10 cellular contexts compared by ENCODE assay signal in the genomic region with DNA sequence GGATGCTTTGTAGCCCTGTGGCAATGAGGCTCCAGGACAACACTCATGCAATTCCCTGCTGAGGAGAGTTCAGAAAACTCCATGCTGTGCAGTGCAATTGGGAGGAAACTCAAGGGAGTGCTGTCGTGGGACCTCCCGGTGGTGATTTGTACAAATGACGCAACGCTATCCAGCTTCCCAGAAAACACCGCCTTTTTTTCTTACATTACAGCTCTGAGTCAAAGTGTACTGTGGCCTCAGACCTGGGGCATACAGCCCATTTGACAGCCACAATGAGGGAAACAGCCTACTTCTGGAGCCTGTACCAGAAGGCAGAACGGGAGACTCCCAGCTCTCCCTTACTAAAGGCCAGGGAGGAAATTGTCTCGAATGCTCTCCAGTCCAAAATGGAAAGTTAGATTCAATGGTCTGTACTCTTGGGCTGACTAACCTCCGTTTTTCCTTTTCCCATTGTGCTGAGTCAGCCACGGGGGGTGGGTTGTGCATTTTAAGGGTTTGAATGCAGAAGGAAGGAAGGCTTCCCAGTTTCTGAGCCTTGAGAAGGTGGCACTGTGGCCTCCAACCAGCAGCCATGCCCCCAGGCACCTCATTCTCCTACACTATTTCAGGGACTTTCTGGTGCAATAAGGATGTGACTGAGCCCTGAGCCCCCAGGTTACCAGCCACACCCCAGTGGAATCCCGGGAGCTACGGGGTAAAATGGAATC. TPM values are rescaled to one million over a fixed set of nuclear protein-coding genes. Genes with fewer than 3 reads are reported as not detected.
DNase-seq lines count a peak whose midpoint lies in the region; ATAC-seq and TF ChIP-seq lines count a peak whose summit lies in the region.
"Had no signal": no experiment of that assay in that cellular context is flagged by ENCODE, and none has a peak within 500 bp of the region (broad histone marks: within the 10 kb centered on the region; RNA-seq: fewer than 3 reads in every experiment).

No MANE protein-coding gene starts in this region.

- H3K4me3 Mint-ChIP-seq in glutamatergic neuron (ENCODE audit: unreplicated experiment) (peak overlapping the region; percentile 36), nephron progenitor cell (no peak overlapping the region)
- H3K4me3 Mint-ChIP-seq in activated CD4-positive, alpha-beta T cell treated with anti-CD3 and anti-CD28 coated beads, Interleukin-2, amount 10 ng/mL, durations not matched to agents 24 days and 14 days = no peak overlapping the region
- H3K4me3 Mint-ChIP-seq: activated naive CD4-positive, alpha-beta T cell treated with anti-CD3 and anti-CD28 coated beads, Interleukin-2, amount 50 U/mL, for 24 hours had no signal

- intact Hi-C loops in sigmoid colon (cut with DNase I) = no loop called here
- intact Hi-C loops in activated CD4-positive, alpha-beta T cell treated with anti-CD3 and anti-CD28 coated beads, Interleukin-2, amount 10 ng/mL, durations not matched to agents 24 days and 14 days (cut with micrococcal nuclease) = no loop called here

- no peaks in the 10 kb centered on the region for H3K9me3 ChIP-seq in sigmoid colon

- no peak for TF ChIP-seq POLR2A in sigmoid colon (IDR thresholded peaks at IDR 0.05)

- H3K27ac Mint-ChIP-seq in glutamatergic neuron (ENCODE audit: unreplicated experiment) (peak overlapping the region; percentile 92), nephron progenitor cell (no peak overlapping the region)
- H3K27ac Mint-ChIP-seq in activated CD4-positive, alpha-beta T cell treated with anti-CD3 and anti-CD28 coated beads, Interleukin-2, amount 10 ng/mL, durations not matched to agents 24 days and 14 days = no peak overlapping the region
- H3K27ac Mint-ChIP-seq: activated naive CD4-positive, alpha-beta T cell treated with anti-CD3 and anti-CD28 coated beads, Interleukin-2, amount 50 U/mL, for 24 hours had no signal

- H3K27me3 Mint-ChIP-seq in glutamatergic neuron (ENCODE audit: unreplicated experiment) = peaks cover 5% of the 10 kb centered on the region
- H3K27me3 Mint-ChIP-seq in activated CD4-positive, alpha-beta T cell treated with anti-CD3 and anti-CD28 coated beads, Interleukin-2, amount 10 ng/mL, durations not matched to agents 24 days and 14 days = peaks cover 21% of the 10 kb centered on the region
- peaks cover 4% of the 10 kb centered on the region for H3K27me3 Mint-ChIP-seq in nephron progenitor cell (ENCODE audit: low read depth, poor library complexity)

- H3K36me3 Mint-ChIP-seq in glutamatergic neuron (ENCODE audit: unreplicated experiment) (no peaks in the 10 kb centered on the region), nephron progenitor cell (ENCODE audit: low read depth) (no peaks in the 10 kb centered on the region)
- H3K36me3 Mint-ChIP-seq in activated CD4-positive, alpha-beta T cell treated with anti-CD3 and anti-CD28 coated beads, Interleukin-2, amount 10 ng/mL, durations not matched to agents 24 days and 14 days (ENCODE audit: low read depth) = peaks cover 2% of the 10 kb centered on the region
- H3K36me3 Mint-ChIP-seq: activated naive CD4-positive, alpha-beta T cell treated with anti-CD3 and anti-CD28 coated beads, Interleukin-2, amount 50 U/mL, for 24 hours had no signal

- 58 to 83% methylated on average over 11 of the region's 11 CpGs for WGBS in sigmoid colon, 2 donors

- no peak for ATAC-seq in activated CD4-positive, CD25-positive, alpha-beta regulatory T cell treated with anti-CD3 and anti-CD28 coated beads, Interleukin-2, amount 50 U/mL, for 24 hours

- peak overlapping the region; percentile 11 to 66 (median 42) for H3K27ac ChIP-seq in sigmoid colon

- no peaks in the 10 kb centered on the region for H3K36me3 ChIP-seq in sigmoid colon

- TF ChIP-seq EP300 in sigmoid colon (IDR thresholded peaks at IDR 0.05) = no peak

- H3K27me3 ChIP-seq in sigmoid colon = no peaks in the 10 kb centered on the region

- H3K4me3 ChIP-seq in sigmoid colon = no peak overlapping the region

- TF ChIP-seq CTCF in glutamatergic neuron (IDR thresholded peaks at IDR 0.05; ENCODE audit: partially characterized antibody, unreplicated experiment) (no peak), sigmoid colon (IDR thresholded peaks at IDR 0.05) (no peak), nephron progenitor cell (IDR thresholded peaks at IDR 0.05) (no peak)

- DNase-seq in ELF-1 (ENCODE audit: low read depth, low spot score) = peak; percentile 62
- peak; percentile 33 for DNase-seq in T1000 (lab: John Stamatoyannopoulos, UW)
- DNase-seq in glutamatergic neuron = no peak
- peak; percentile 82 for DNase-seq in sigmoid colon
- no peak for DNase-seq in SIG-M5 (lab: John Stamatoyannopoulos, UW)
- no peak for DNase-seq in activated CD4-positive, alpha-beta T cell treated with anti-CD3 and anti-CD28 coated beads, Interleukin-2, amount 10 ng/mL, durations not matched to agents 24 days and 14 days
- DNase-seq in nephron progenitor cell = no peak
- DNase-seq: small intestine had no signal

- peaks cover 5% of the 10 kb centered on the region for H3K9me3 Mint-ChIP-seq in glutamatergic neuron (ENCODE audit: unreplicated experiment)
- no peaks in the 10 kb centered on the region for H3K9me3 Mint-ChIP-seq in activated CD4-positive, alpha-beta T cell treated with anti-CD3 and anti-CD28 coated beads, Interleukin-2, amount 10 ng/mL, durations not matched to agents 24 days and 14 days
- H3K9me3 Mint-ChIP-seq in nephron progenitor cell = no peaks in the 10 kb centered on the region
- H3K9me3 Mint-ChIP-seq: activated naive CD4-positive, alpha-beta T cell treated with anti-CD3 and anti-CD28 coated beads, Interleukin-2, amount 50 U/mL, for 24 hours had no signal

- H3K4me1 Mint-ChIP-seq in glutamatergic neuron (ENCODE audit: low read depth, unreplicated experiment) = peaks cover 35% of the 10 kb centered on the region
- peaks cover 14% of the 10 kb centered on the region for H3K4me1 Mint-ChIP-seq in activated CD4-positive, alpha-beta T cell treated with anti-CD3 and anti-CD28 coated beads, Interleukin-2, amount 10 ng/mL, durations not matched to agents 24 days and 14 days
- H3K4me1 Mint-ChIP-seq in nephron progenitor cell = peaks cover 39% of the 10 kb centered on the region
- H3K4me1 Mint-ChIP-seq: activated naive CD4-positive, alpha-beta T cell treated with anti-CD3 and anti-CD28 coated beads, Interleukin-2, amount 50 U/mL, for 24 hours had no signal

- H3K4me1 ChIP-seq in sigmoid colon = peaks cover 0 to 14% (median 9%) of the 10 kb centered on the region in 4 donors

RNA-seq across cellular contexts. Expression of gene CYP1B1, which starts 16.4 kb away (rescaled TPM):
- 3.4 TPM for total RNA-seq in glutamatergic neuron (ENCODE audit: unreplicated experiment)
- 10 to 100 TPM; 12.2 to 24.6 (median 12.7) TPM for total RNA-seq in sigmoid colon
- polyA plus RNA-seq in sigmoid colon = 1 to 10 TPM; 1.4 to 8.4 (median 1.7) TPM
- 12.2 and 13.7 TPM in 2 replicates for total RNA-seq in activated CD4-positive, alpha-beta T cell treated with anti-CD3 and anti-CD28 coated beads, Interleukin-2, amount 10 ng/mL, durations not matched to agents 24 days and 14 days

Comparison
In these comparisons a context has a peak if more than half of its experiments do, and no peak if none do; other contexts are left out.
1. DNase-seq: peak in ELF-1 (single experiment), T1000 (single experiment) and sigmoid colon (single experiment); none in glutamatergic neuron (single experiment), SIG-M5 (single experiment), activated CD4-positive, alpha-beta T cell treated with anti-CD3 and anti-CD28 coated beads, Interleukin-2, amount 10 ng/mL, durations not matched to agents 24 days and 14 days (single experiment) and nephron progenitor cell (single experiment).